ENCODE assay signal across 18 cellular contexts in genomic region chr11:76946223-76946622, GRCh38.
"Had no signal": no experiment of that assay in that cellular context is flagged by ENCODE, and none has a peak within 500 bp of the region (broad histone marks: within the 10 kb centered on the region; RNA-seq: fewer than 3 reads in every experiment).

No MANE protein-coding gene starts in this region.

- DNase-seq: Kasumi-1, MM.1S, NCI-H1092 treated with DMSO at 0.1 percent for 48 hours, NCI-H1436, NCI-H1930, NCI-H2081, NCI-H2107, NCI-H2227 treated with DMSO at 0.1 percent for 48 hours, NCI-H524, NCI-H526 treated with DMSO at 0.1 percent for 48 hours, NCI-H748 treated with DMSO at 0.1 percent for 48 hours, SHP77, SK-N-SH, SW 1271 had no signal

- H3K27ac Mint-ChIP-seq: IgD-negative memory B cell had no signal

- H3K27me3 Mint-ChIP-seq: IgD-negative memory B cell had no signal

- H3K4me2 ChIP-seq: KMS-11, SK-N-SH had no signal

- H3K9ac ChIP-seq: KMS-11, SK-N-SH had no signal

- FAIRE-seq: K562 had no signal

- H3K27ac ChIP-seq: KMS-11, RWPE1 had no signal

- ATAC-seq: K562 had no signal

- H3K4me1 Mint-ChIP-seq: IgD-negative memory B cell had no signal

- H3K4me3 ChIP-seq: K562 had no signal
